Comparison of ENCODE assay signal across 14 cellular contexts in genomic region chr16:66569827-66570405, GRCh38. TPM values are rescaled to one million over a fixed set of nuclear protein-coding genes. Genes with fewer than 3 reads are reported as not detected.
DNase-seq lines count a peak whose midpoint lies in the region; ATAC-seq and TF ChIP-seq lines count a peak whose summit lies in the region.
"Had no signal": no experiment of that assay in that cellular context is flagged by ENCODE, and none has a peak within 500 bp of the region (broad histone marks: within the 10 kb centered on the region; RNA-seq: fewer than 3 reads in every experiment).

No MANE protein-coding gene starts in this region.

- H3K4me1 ChIP-seq in fibroblast of lung (ENCODE audit: control insufficient read depth, extremely low read depth, insufficient read depth, low read length): peaks cover 7% of the 10 kb centered on the region
- H3K4me1 ChIP-seq: parathyroid adenoma had no signal

- H3K4me2 ChIP-seq in fibroblast of lung (ENCODE audit: extremely low read depth, insufficient read depth, low read length): no peak overlapping the region

- TF ChIP-seq CTCF in fibroblast of lung (conservative IDR thresholded peaks at IDR 0.05 in 1 of 2, IDR thresholded peaks at IDR 0.05 in 1 of 2; ENCODE audit: low read depth in 1 of 2, low read length in 2 of 2): no peak

- no peaks in the 10 kb centered on the region for H3K9me3 ChIP-seq in fibroblast of lung (ENCODE audit: control insufficient read depth, insufficient read depth, low read depth, low read length)

- no peak overlapping the region for H3K9ac ChIP-seq in fibroblast of lung (ENCODE audit: insufficient read depth, low read length)
- H3K9ac ChIP-seq: parathyroid adenoma had no signal

- H3K27ac ChIP-seq in fibroblast of lung (ENCODE audit: insufficient read depth, low read length): no peak overlapping the region
- H3K27ac ChIP-seq: parathyroid adenoma had no signal

- ATAC-seq in GM19463 (IDR thresholded peaks at IDR 0.05; ENCODE audit: unreplicated experiment): no peak
- no peak for ATAC-seq in GM21423 (IDR thresholded peaks at IDR 0.05; ENCODE audit: unreplicated experiment)
- ATAC-seq: HepG2 had no signal

- no peak overlapping the region for H3K4me3 ChIP-seq in fibroblast of lung (replicated peaks in 1 of 4; ENCODE audit: control extremely low read depth in 1 of 4, insufficient read depth in 1 of 4, low read depth in 3 of 4, low read length in 4 of 4)

- H3K36me3 ChIP-seq in fibroblast of lung (ENCODE audit: control insufficient read depth, insufficient read depth, low read length): peaks cover 7% of the 10 kb centered on the region

- H3K79me2 ChIP-seq in fibroblast of lung (ENCODE audit: control insufficient read depth, insufficient read depth, low read length): no peaks in the 10 kb centered on the region
- H3K79me2 ChIP-seq: parathyroid adenoma had no signal

- DNase-seq in GM03348 (ENCODE audit: low spot score) (peak; percentile 55), RPMI7951 (ENCODE audit: low read depth) (peak; percentile 44), fibroblast of lung (ENCODE audit: low read depth in 2 of 2) (peak; percentile 74 to 81), pulmonary artery endothelial cell (ENCODE audit: low read depth, low spot score) (peak; percentile 40), iPS-NIHi11 (ENCODE audit: low spot score) (no peak), NCI-H774 (lab: John Stamatoyannopoulos, UW) (no peak)
- DNase-seq: amygdala, DMS79, kidney, NCI-H2081 treated with DMSO at 0.1 percent for 48 hours had no signal

- no peaks in the 10 kb centered on the region for H3K27me3 ChIP-seq in fibroblast of lung (ENCODE audit: control insufficient read depth, insufficient read depth, low read length)

- H4K20me1 ChIP-seq in fibroblast of lung (ENCODE audit: control insufficient read depth, extremely low read depth, insufficient read depth, low read length): no peaks in the 10 kb centered on the region

- no peak overlapping the region for H2AFZ ChIP-seq in fibroblast of lung (ENCODE audit: low read length)
- H2AFZ ChIP-seq: parathyroid adenoma had no signal

RNA-seq across cellular contexts. Expression of gene CMTM1, which starts 3.7 kb away (rescaled TPM):
- 6.0 and 6.4 TPM in 2 replicates for total RNA-seq in RPMI7951 (2014; rRNA removed; shearing (Covaris generic))
- total RNA-seq in fibroblast of lung (1.5 and 2.3 TPM in 2 replicates), pulmonary artery endothelial cell (2.9 and 4.8 TPM in 2 replicates)
- polyA plus RNA-seq in fibroblast of lung: 0.87 and 0.99 TPM in 2 replicates
- 0.99 and 2.2 TPM in 2 replicates for polyA plus RNA-seq in fibroblast of lung (2012)
- 1.1 TPM in 1 of 2 replicates, not detected in the other for polyA minus RNA-seq in fibroblast of lung (ENCODE audit: low replicate concordance)

RNA-seq across cellular contexts. Expression of gene CMTM2, which starts 9.3 kb away (rescaled TPM):
- 0.98 TPM in 1 of 2 replicates, not detected in the other for total RNA-seq in RPMI7951 (2014; rRNA removed; shearing (Covaris generic))
- not detected in 2 replicates for total RNA-seq in fibroblast of lung
- not detected in 2 replicates for polyA plus RNA-seq in fibroblast of lung
- not detected in 2 replicates for polyA plus RNA-seq in fibroblast of lung (2012)
- polyA minus RNA-seq in fibroblast of lung (ENCODE audit: low replicate concordance): not detected in 2 replicates
- total RNA-seq in pulmonary artery endothelial cell: not detected in 2 replicates
- total RNA-seq: HepG2 had no signal
- polyA plus RNA-seq: HepG2 had no signal

RNA-seq across cellular contexts. Expression of gene CKLF, which starts 17.5 kb away (rescaled TPM):
- 334 and 338 TPM in 2 replicates for total RNA-seq in RPMI7951 (2014; rRNA removed; shearing (Covaris generic))
- total RNA-seq in fibroblast of lung (38.8 and 41.9 TPM in 2 replicates), pulmonary artery endothelial cell (74.6 and 103 TPM in 2 replicates)
- 70.9 and 82.8 TPM in 2 replicates for polyA plus RNA-seq in fibroblast of lung
- 70.3 and 72.2 TPM in 2 replicates for polyA plus RNA-seq in fibroblast of lung (2012)
- 11.3 and 28.6 TPM in 2 replicates for polyA minus RNA-seq in fibroblast of lung (ENCODE audit: low replicate concordance)

RNA-seq across cellular contexts. Expression of gene TK2, which starts 20.0 kb away (rescaled TPM):
- total RNA-seq in RPMI7951 (2014; rRNA removed; shearing (Covaris generic)): 43.4 and 52.4 TPM in 2 replicates
- total RNA-seq in fibroblast of lung: 57.5 and 73.7 TPM in 2 replicates
- polyA plus RNA-seq in fibroblast of lung: 34.8 and 36.8 TPM in 2 replicates
- 24.8 and 31.4 TPM in 2 replicates for polyA plus RNA-seq in fibroblast of lung (2012)
- polyA minus RNA-seq in fibroblast of lung (ENCODE audit: low replicate concordance): 75.7 and 207 TPM in 2 replicates
- 25.8 and 38.4 TPM in 2 replicates for total RNA-seq in pulmonary artery endothelial cell

RNA-seq across cellular contexts. Expression of gene CMTM3, which starts 34.6 kb away (rescaled TPM):
- 47.9 and 49.2 TPM in 2 replicates for total RNA-seq in RPMI7951 (2014; rRNA removed; shearing (Covaris generic))
- total RNA-seq in fibroblast of lung (6.9 and 10.1 TPM in 2 replicates), pulmonary artery endothelial cell (23.5 and 23.7 TPM in 2 replicates)
- 14.9 and 18.6 TPM in 2 replicates for polyA plus RNA-seq in fibroblast of lung
- polyA plus RNA-seq in fibroblast of lung (2012): 17.6 and 18.9 TPM in 2 replicates
- 13.7 and 30.3 TPM in 2 replicates for polyA minus RNA-seq in fibroblast of lung (ENCODE audit: low replicate concordance)

Comparison
In these comparisons a context has a peak if more than half of its experiments do, and no peak if none do; other contexts are left out.
1. DNase-seq: peak in GM03348 (single experiment), RPMI7951 (single experiment), fibroblast of lung (2 of 2) and pulmonary artery endothelial cell (single experiment); none in iPS-NIHi11 (single experiment) and NCI-H774 (single experiment).